In genomic region chr18:13216092-13216582, GRCh38 we compare ENCODE assay signal across 9 cellular contexts. TPM values are rescaled to one million over a fixed set of nuclear protein-coding genes. Genes with fewer than 3 reads are reported as not detected.
DNase-seq lines count a peak whose midpoint lies in the region; ATAC-seq and TF ChIP-seq lines count a peak whose summit lies in the region.
"Had no signal": no experiment of that assay in that cellular context is flagged by ENCODE, and none has a peak within 500 bp of the region (broad histone marks: within the 10 kb centered on the region; RNA-seq: fewer than 3 reads in every experiment).

No MANE protein-coding gene starts in this region.

- peak; percentile 80 for DNase-seq in COLO668 (lab: John Stamatoyannopoulos, UW; ENCODE audit: unreplicated experiment)
- peak; percentile 87 to 97 for DNase-seq in NOMO-1 (lab: John Stamatoyannopoulos, UW; ENCODE audit: unreplicated experiment in 2 of 2)
- DNase-seq in activated T-cell treated with anti-CD3 and anti-CD28 coated beads for 24 hours (ENCODE audit: low read depth) = peak; percentile 40
- peak; percentile 55 for DNase-seq in epithelial cell of esophagus (ENCODE audit: low read depth)
- peak; percentile 87 to 90 (median 89) for DNase-seq in mucosa of descending colon
- DNase-seq in stromal cell of bone marrow (ENCODE audit: low read depth) = peak; percentile 66

- peak; percentile 61 for ATAC-seq in HG03378 (IDR thresholded peaks at IDR 0.05; ENCODE audit: unreplicated experiment)
- ATAC-seq in mucosa of descending colon = peak; percentile 79
- no peak for ATAC-seq in HG02852 (IDR thresholded peaks at IDR 0.05; ENCODE audit: unreplicated experiment)

- no peaks in the 10 kb centered on the region for H3K9me3 ChIP-seq in mucosa of descending colon
- H3K9me3 ChIP-seq: SJCRH30 had no signal

- intact Hi-C loops in mucosa of descending colon (cut with DNase I, micrococcal nuclease) = loop anchor here (5.0 to 10.0 kb wide), 3 partner anchors 319 to 411 kb away; no protein-coding TSS in a partner anchor

- peak; percentile 63 for TF ChIP-seq CTCF in epithelial cell of esophagus (IDR thresholded peaks at IDR 0.05; ENCODE audit: insufficient read depth, low read depth, low read length, missing control alignments)
- peak; percentile 55 for TF ChIP-seq CTCF in mucosa of descending colon (IDR thresholded peaks at IDR 0.05)

- peaks cover 35% of the 10 kb centered on the region for H3K4me1 ChIP-seq in mucosa of descending colon (ENCODE audit: low read depth)
- H3K4me1 ChIP-seq: SJCRH30 had no signal

- H3K4me3 ChIP-seq in epithelial cell of esophagus (ENCODE audit: low read length) = no peak overlapping the region
- H3K4me3 ChIP-seq in mucosa of descending colon = no peak overlapping the region

- no peaks in the 10 kb centered on the region for H3K36me3 ChIP-seq in mucosa of descending colon (ENCODE audit: low read depth)
- H3K36me3 ChIP-seq: SJCRH30 had no signal

RNA-seq across cellular contexts. Expression of gene LDLRAD4, which starts 2.4 kb away (rescaled TPM):
- 10 to 100 TPM; 36.8 to 41.0 (median 37.4) TPM for total RNA-seq in mucosa of descending colon

Comparison
In these comparisons a context has a peak if more than half of its experiments do, and no peak if none do; other contexts are left out.
1. DNase-seq: peak in every context shown above with its lines; median percentile 92 in NOMO-1; 89 in mucosa of descending colon; 80 in COLO668; 66 in stromal cell of bone marrow; 55 in epithelial cell of esophagus; 40 in activated T-cell treated with anti-CD3 and anti-CD28 coated beads for 24 hours.